Comparison of ENCODE assay signal across 8 cellular contexts in the genomic region with DNA sequence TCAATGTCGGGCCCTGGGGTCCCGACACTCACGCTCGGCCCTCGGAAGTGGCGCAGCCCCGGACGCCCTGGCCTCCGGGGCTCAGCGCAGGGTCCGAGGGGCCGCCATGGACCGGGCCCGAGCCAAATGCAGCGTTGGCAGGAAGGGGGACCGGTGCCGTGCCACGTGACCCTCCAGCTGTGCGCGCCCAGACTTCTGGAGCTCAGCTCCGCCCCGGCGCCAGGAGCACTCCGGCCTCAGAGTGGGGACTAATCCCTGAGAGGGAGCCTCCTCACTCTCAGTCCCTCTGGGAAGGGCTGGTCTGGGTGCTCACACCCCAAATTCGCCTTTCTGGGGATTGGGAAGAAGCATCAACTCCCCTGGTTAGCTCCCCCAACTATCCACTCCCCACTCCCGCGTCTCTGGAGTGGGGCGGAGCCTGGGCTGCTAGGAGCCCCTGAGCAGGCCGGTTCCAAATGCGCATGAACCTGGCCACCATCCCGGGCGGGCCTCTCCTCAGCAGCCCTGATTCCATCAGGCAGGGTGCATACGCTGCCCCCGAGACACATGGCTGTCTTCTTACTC.
DNase-seq lines count a peak whose midpoint lies in the region; ATAC-seq and TF ChIP-seq lines count a peak whose summit lies in the region.

TSS of gene B3GNT9 (minus strand) at position 166 of the 564 bp plus-strand sequence. CDS start 513 bp downstream, outside the sequence.

- TF ChIP-seq CTCF in GM10248 (IDR thresholded peaks at IDR 0.05; ENCODE audit: control extremely low read depth, extremely low read depth, low read depth, missing control alignments) (no peak), RWPE2 (IDR thresholded peaks at IDR 0.05; ENCODE audit: poor library complexity, severe bottlenecking) (no peak), choroid plexus epithelial cell (conservative IDR thresholded peaks at IDR 0.05; ENCODE audit: low read depth, low read length) (no peak)

- H3K4me1 Mint-ChIP-seq in stimulated activated memory B cell treated with anti-CD40 and anti-IgM and Interleukin-4, amounts not matched to agents 10 μg/mL and 1 μg/mL and 100 μg/mL, for 72 hours = peaks cover 33% of the 10 kb centered on the region

- no peaks in the 10 kb centered on the region for H3K9me3 ChIP-seq in RWPE2 (ENCODE audit: severe bottlenecking)

- DNase-seq in 8988T (peak; percentile 73), GM10248 (ENCODE audit: extremely low spot score) (peak; percentile 75), RWPE2 (ENCODE audit: low spot score) (no peak), choroid plexus epithelial cell (ENCODE audit: low read depth) (peak; percentile 79), kidney tubule cell (ENCODE audit: low spot score) (peak; percentile 41), AML-193 (lab: John Stamatoyannopoulos, UW) (no peak)

- CTCF ChIA-PET in GM10248 (lab: Yijun Ruan, JAX) = interaction anchor here (0.7 to 11.2 kb wide), 14 partner anchors 9 to 256 kb away, joined by 3 to 207 read pairs (median 5); partner anchors contain the start of genes FBXL8, HSF4, MATCAP1 and NOL3

- H3K27me3 Mint-ChIP-seq in stimulated activated memory B cell treated with anti-CD40 and anti-IgM and Interleukin-4, amounts not matched to agents 10 μg/mL and 1 μg/mL and 100 μg/mL, for 72 hours = peaks cover 29% of the 10 kb centered on the region

- no peaks in the 10 kb centered on the region for H3K4me1 ChIP-seq in RWPE2 (ENCODE audit: insufficient read depth, poor library complexity, severe bottlenecking)

- peak within 1 kb of the TSS; percentile 30 for H3K27ac Mint-ChIP-seq in stimulated activated memory B cell treated with anti-CD40 and anti-IgM and Interleukin-4, amounts not matched to agents 10 μg/mL and 1 μg/mL and 100 μg/mL, for 72 hours

- H3K4me3 ChIP-seq in RWPE2 (ENCODE audit: severe bottlenecking) = peak within 1 kb of the TSS; percentile 57
- H3K4me3 ChIP-seq in choroid plexus epithelial cell (ENCODE audit: low read depth, low read length) = peak within 1 kb of the TSS; percentile 79

- H3K27me3 ChIP-seq in RWPE2 (ENCODE audit: insufficient read depth, poor library complexity, severe bottlenecking) = no peaks in the 10 kb centered on the region

- POLR2A ChIA-PET in GM10248 (lab: Yijun Ruan, JAX) = interaction anchor here (0.7 to 1.2 kb wide), 4 partner anchors 9 to 133 kb away, joined by 3 to 5 read pairs (median 4); no protein-coding TSS in a partner anchor

- H3K36me3 Mint-ChIP-seq in stimulated activated memory B cell treated with anti-CD40 and anti-IgM and Interleukin-4, amounts not matched to agents 10 μg/mL and 1 μg/mL and 100 μg/mL, for 72 hours = peaks cover 36% of the 10 kb centered on the region

- peak within 1 kb of the TSS; percentile 42 for H3K27ac ChIP-seq in RWPE2 (ENCODE audit: poor library complexity, severe bottlenecking)

- ATAC-seq in HG02852 (IDR thresholded peaks at IDR 0.05; ENCODE audit: unreplicated experiment) (peak; percentile 67), RWPE2 (ENCODE audit: low read depth) (peak; percentile 67)
- ATAC-seq in stimulated activated memory B cell treated with anti-CD40 and anti-IgM and Interleukin-4, amounts not matched to agents 10 μg/mL and 1 μg/mL and 100 μg/mL, for 72 hours = peak; percentile 52

- H3K9me3 Mint-ChIP-seq in stimulated activated memory B cell treated with anti-CD40 and anti-IgM and Interleukin-4, amounts not matched to agents 10 μg/mL and 1 μg/mL and 100 μg/mL, for 72 hours = no peaks in the 10 kb centered on the region

- H3K36me3 ChIP-seq in RWPE2 (ENCODE audit: low read depth) = peaks cover 22% of the 10 kb centered on the region

- H3K4me3 Mint-ChIP-seq in stimulated activated memory B cell treated with anti-CD40 and anti-IgM and Interleukin-4, amounts not matched to agents 10 μg/mL and 1 μg/mL and 100 μg/mL, for 72 hours = peak within 1 kb of the TSS; percentile 76

Comparison
In these comparisons a context has a peak if more than half of its experiments do, and no peak if none do; other contexts are left out.
1. DNase-seq: peak in 8988T (single experiment), GM10248 (single experiment), choroid plexus epithelial cell (single experiment) and kidney tubule cell (single experiment); none in RWPE2 (single experiment) and AML-193 (0 of 2).
2. Peak in every context shown above with its lines, with median percentiles within 50 percentile points of each other: ATAC-seq.